ENCODE assay signal across 13 cellular contexts in genomic region chr9:15824310-15824709, GRCh38.
A peak's percentile ranks its signal among the peaks of the same experiment; 100 is the strongest.
DNase-seq lines count a peak whose midpoint lies in the region; ATAC-seq, FAIRE-seq and TF ChIP-seq lines count a peak whose summit lies in the region.
"Had no signal": no experiment of that assay in that cellular context is flagged by ENCODE, and none has a peak within 500 bp of the region (broad histone marks: within the 10 kb centered on the region; RNA-seq: fewer than 3 reads in every experiment).

No MANE protein-coding gene starts in this region.

- H2AFZ ChIP-seq in Karpas-422 (ENCODE audit: low read length), result no peak overlapping the region

- no peak for FAIRE-seq in D721Med (lab: Jason Lieb, UNC)

- no peaks in the 10 kb centered on the region for H3K36me3 Mint-ChIP-seq in CD4-positive, alpha-beta memory T cell
- peaks cover 0 to 2% (median 0%) of the 10 kb centered on the region in 3 donors for H3K36me3 Mint-ChIP-seq in naive thymus-derived CD8-positive, alpha-beta T cell

- intact Hi-C loops in CD4-positive, alpha-beta memory T cell (cut with micrococcal nuclease), result no loop called here

- no peaks in the 10 kb centered on the region for H3K4me1 Mint-ChIP-seq in CD4-positive, alpha-beta memory T cell
- H3K4me1 Mint-ChIP-seq in naive thymus-derived CD8-positive, alpha-beta T cell, result no peaks in the 10 kb centered on the region

- no peaks in the 10 kb centered on the region for H3K4me1 ChIP-seq in Karpas-422 (ENCODE audit: low read length)
- H3K4me1 ChIP-seq in CD4-positive, alpha-beta memory T cell (ENCODE audit: insufficient read depth, low read length), result no peaks in the 10 kb centered on the region
- H3K4me1 ChIP-seq: adrenal gland, Peyer's patch, thyroid gland had no signal

- H4K20me1 ChIP-seq in Karpas-422 (ENCODE audit: insufficient read depth, low read depth, low read length), result no peaks in the 10 kb centered on the region

- POLR2A ChIA-PET in RWPE1 (lab: Yijun Ruan, JAX; ENCODE audit: low non-redundant PET) (no interaction called here), HEK293T (lab: Yijun Ruan, JAX) (no interaction called here)
- POLR2A ChIA-PET in CD4-positive, alpha-beta memory T cell (lab: Charles Lee; ENCODE audit: partially characterized antibody), result no interaction called here
- POLR2A ChIA-PET in naive thymus-derived CD8-positive, alpha-beta T cell (lab: Charles Lee), result no interaction called here

- TF ChIP-seq CTCF in D721Med (IDR thresholded peaks at IDR 0.05; ENCODE audit: insufficient read depth, missing control alignments), result peak; percentile 15
- TF ChIP-seq CTCF in RWPE1 (conservative IDR thresholded peaks at IDR 0.05; ENCODE audit: low read depth), result 0 out of 2 replicates have a peak, but pooled peaks have one; percentile 9
- TF ChIP-seq CTCF in fibroblast of pulmonary artery (IDR thresholded peaks at IDR 0.05; ENCODE audit: low read length, missing control alignments), result peak; percentile 21

- no peak overlapping the region for H3K4me2 ChIP-seq in Karpas-422 (ENCODE audit: low read depth, low read length, poor library complexity, severe bottlenecking)

- no peak overlapping the region for H3K4me3 Mint-ChIP-seq in CD4-positive, alpha-beta memory T cell
- H3K4me3 Mint-ChIP-seq in naive thymus-derived CD8-positive, alpha-beta T cell, result no peak overlapping the region
- H3K4me3 Mint-ChIP-seq: natural killer cell treated with Interleukin-12 subunit alpha and Interleukin-12 subunit beta and Interleukin-15 and Interleukin-18, amount 100 ng/mL, for 72 hours had no signal

- H3K9me3 Mint-ChIP-seq in CD4-positive, alpha-beta memory T cell, result peaks cover 0 to 8% (median 6%) of the 10 kb centered on the region in 8 donors
- peaks cover 0 to 21% (median 6%) of the 10 kb centered on the region in 9 donors for H3K9me3 Mint-ChIP-seq in naive thymus-derived CD8-positive, alpha-beta T cell
- H3K9me3 Mint-ChIP-seq: natural killer cell treated with Interleukin-12 subunit alpha and Interleukin-12 subunit beta and Interleukin-15 and Interleukin-18, amount 100 ng/mL, for 72 hours had no signal

- no peak overlapping the region for H3K9ac ChIP-seq in Karpas-422 (ENCODE audit: low read length)

- no peaks in the 10 kb centered on the region for H3K27me3 ChIP-seq in Karpas-422 (ENCODE audit: low read length)
- H3K27me3 ChIP-seq in CD4-positive, alpha-beta memory T cell (ENCODE audit: insufficient read depth, low read length), result no peaks in the 10 kb centered on the region
- H3K27me3 ChIP-seq: adrenal gland, Peyer's patch, thyroid gland had no signal

- DNase-seq in D721Med (ENCODE audit: insufficient read length, low spot score) (no peak), Karpas-422 (peak; percentile 43), RWPE1 (ENCODE audit: low spot score) (peak; percentile 13), fibroblast of pulmonary artery (ENCODE audit: low read depth) (peak; percentile 52), HEK293T (ENCODE audit: extremely low spot score) (no peak)
- no peak for DNase-seq in CD4-positive, alpha-beta memory T cell
- no peak for DNase-seq in naive thymus-derived CD8-positive, alpha-beta T cell
- DNase-seq: activated CD4-positive, alpha-beta T cell treated with anti-CD3 and anti-CD28 coated beads for 4 hours; adrenal gland; Peyer's patch; thyroid gland had no signal

- H3K9me2 ChIP-seq in Karpas-422 (replicated peaks; ENCODE audit: insufficient read depth, low read length), result no peaks in the 10 kb centered on the region

- CTCF ChIA-PET in RWPE1 (lab: Yijun Ruan, JAX) (no interaction called here), HEK293T (lab: Yijun Ruan, JAX) (no interaction called here)
- CTCF ChIA-PET in CD4-positive, alpha-beta memory T cell (lab: Charles Lee; ENCODE audit: partially characterized antibody), result no interaction called here

- no peaks in the 10 kb centered on the region for H3K36me3 ChIP-seq in Karpas-422 (ENCODE audit: insufficient read depth, low read length)
- H3K36me3 ChIP-seq in CD4-positive, alpha-beta memory T cell (ENCODE audit: insufficient read depth, low read length), result no peaks in the 10 kb centered on the region
- H3K36me3 ChIP-seq: adrenal gland, Peyer's patch, thyroid gland had no signal

- H3K9me3 ChIP-seq in Karpas-422 (ENCODE audit: low read length), result no peaks in the 10 kb centered on the region
- H3K9me3 ChIP-seq in CD4-positive, alpha-beta memory T cell (ENCODE audit: control insufficient read depth in 1 of 2, low read length in 2 of 2), result no peaks in the 10 kb centered on the region
- H3K9me3 ChIP-seq: adrenal gland, Peyer's patch, thyroid gland had no signal

- no peak overlapping the region for H3K27ac ChIP-seq in Karpas-422 (ENCODE audit: low read length)
- H3K27ac ChIP-seq in RWPE1, result no peak overlapping the region
- no peak overlapping the region for H3K27ac ChIP-seq in CD4-positive, alpha-beta memory T cell (ENCODE audit: low read depth, low read length)
- H3K27ac ChIP-seq: adrenal gland, Peyer's patch, thyroid gland had no signal

- no peak overlapping the region for H3K27ac Mint-ChIP-seq in CD4-positive, alpha-beta memory T cell
- no peak overlapping the region for H3K27ac Mint-ChIP-seq in naive thymus-derived CD8-positive, alpha-beta T cell
- H3K27ac Mint-ChIP-seq: natural killer cell treated with Interleukin-12 subunit alpha and Interleukin-12 subunit beta and Interleukin-15 and Interleukin-18, amount 100 ng/mL, for 72 hours had no signal

- H3K79me2 ChIP-seq in Karpas-422 (ENCODE audit: low read length), result no peaks in the 10 kb centered on the region

- H3K4me3 ChIP-seq in Karpas-422 (ENCODE audit: low read length) (no peak overlapping the region), fibroblast of pulmonary artery (replicated peaks; ENCODE audit: low read depth, low read length) (no peak overlapping the region)
- no peak overlapping the region for H3K4me3 ChIP-seq in CD4-positive, alpha-beta memory T cell (ENCODE audit: low read length in 2 of 2)
- H3K4me3 ChIP-seq: adrenal gland, Peyer's patch, thyroid gland had no signal

- no peak for ATAC-seq in HG03520 (IDR thresholded peaks at IDR 0.05; ENCODE audit: unreplicated experiment)
- no peak for ATAC-seq in naive thymus-derived CD8-positive, alpha-beta T cell
- ATAC-seq: natural killer cell treated with Interleukin-12 subunit alpha and Interleukin-12 subunit beta and Interleukin-15 and Interleukin-18, amount 100 ng/mL, for 72 hours had no signal

- H3K27me3 Mint-ChIP-seq in CD4-positive, alpha-beta memory T cell, result no peaks in the 10 kb centered on the region
- no peaks in the 10 kb centered on the region for H3K27me3 Mint-ChIP-seq in naive thymus-derived CD8-positive, alpha-beta T cell
- H3K27me3 Mint-ChIP-seq: natural killer cell treated with Interleukin-12 subunit alpha and Interleukin-12 subunit beta and Interleukin-15 and Interleukin-18, amount 100 ng/mL, for 72 hours had no signal

TF ChIP-seq in HEK293T, 16 proteins besides CTCF, POLR2A, EP300 and RAD21:
- TF ChIP-seq HDGF (IDR thresholded peaks at IDR 0.05; ENCODE audit: borderline replicate concordance) (no peak), FOXK2 (IDR thresholded peaks at IDR 0.05) (no peak), TARDBP (IDR thresholded peaks at IDR 0.05) (no peak), CTBP1 (IDR thresholded peaks at IDR 0.05; ENCODE audit: borderline replicate concordance) (no peak), FOXA1 (IDR thresholded peaks at IDR 0.05) (no peak), BHLHE40 (IDR thresholded peaks at IDR 0.05; ENCODE audit: borderline replicate concordance) (no peak), NFRKB (IDR thresholded peaks at IDR 0.05) (no peak), ELF4 (IDR thresholded peaks at IDR 0.05) (no peak), SUZ12 (IDR thresholded peaks at IDR 0.05) (no peak), SP1 (IDR thresholded peaks at IDR 0.05) (no peak), ARNT (IDR thresholded peaks at IDR 0.05) (no peak), L3MBTL2 (conservative IDR thresholded peaks at IDR 0.05) (no peak), LEF1 (IDR thresholded peaks at IDR 0.05; ENCODE audit: borderline replicate concordance) (no peak), ZNF384 (IDR thresholded peaks at IDR 0.05) (no peak), FOXM1 (IDR thresholded peaks at IDR 0.05; ENCODE audit: borderline replicate concordance) (no peak)
- TF ChIP-seq, protein P1, sequence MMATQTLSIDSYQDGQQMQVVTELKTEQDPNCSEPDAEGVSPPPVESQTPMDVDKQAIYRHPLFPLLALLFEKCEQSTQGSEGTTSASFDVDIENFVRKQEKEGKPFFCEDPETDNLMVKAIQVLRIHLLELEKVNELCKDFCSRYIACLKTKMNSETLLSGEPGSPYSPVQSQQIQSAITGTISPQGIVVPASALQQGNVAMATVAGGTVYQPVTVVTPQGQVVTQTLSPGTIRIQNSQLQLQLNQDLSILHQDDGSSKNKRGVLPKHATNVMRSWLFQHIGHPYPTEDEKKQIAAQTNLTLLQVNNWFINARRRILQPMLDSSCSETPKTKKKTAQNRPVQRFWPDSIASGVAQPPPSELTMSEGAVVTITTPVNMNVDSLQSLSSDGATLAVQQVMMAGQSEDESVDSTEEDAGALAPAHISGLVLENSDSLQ (IDR thresholded peaks at IDR 0.05), result no peak

Comparison
In these comparisons a context has a peak if more than half of its experiments do, and no peak if none do; other contexts are left out.
1. DNase-seq: peak in Karpas-422 (single experiment), RWPE1 (single experiment) and fibroblast of pulmonary artery (single experiment); none in D721Med (single experiment), CD4-positive, alpha-beta memory T cell (0 of 5), HEK293T (single experiment) and naive thymus-derived CD8-positive, alpha-beta T cell (0 of 10).
2. Peak in every context shown above with its lines, with median percentiles within 50 percentile points of each other: CTCF ChIP-seq.